ENCODE assay signal across 8 cellular contexts in genomic region chr1:206002833-206003532, GRCh38. TPM values are rescaled to one million over a fixed set of nuclear protein-coding genes. Genes with fewer than 3 reads are reported as not detected.
DNase-seq lines count a peak whose midpoint lies in the region; ATAC-seq, FAIRE-seq and TF ChIP-seq lines count a peak whose summit lies in the region.

RAB7B (minus strand) TSS chr1:206003395; CDS start chr1:205994135, 9,260 bp downstream.

- H3K4me3 ChIP-seq in HFF-Myc (replicated peaks; ENCODE audit: low read depth, low read length) (peak within 1 kb of the TSS; percentile 29), astrocyte (ENCODE audit: insufficient read depth, low read depth, low read length) (peak within 1 kb of the TSS; percentile 50), iPS-15b (ENCODE audit: low read depth, low read length) (no peak within 1 kb of the TSS), smooth muscle cell (peak within 1 kb of the TSS; percentile 38)
- no peak within 1 kb of the TSS for H3K4me3 ChIP-seq in CD8-positive, alpha-beta memory T cell (ENCODE audit: low read length)

- H3F3A ChIP-seq in smooth muscle cell (ENCODE audit: low read depth), result peaks cover 36% of the 10 kb centered on the region

- peak within 1 kb of the TSS; percentile 79 for H3K27ac Mint-ChIP-seq in astrocyte (ENCODE audit: unreplicated experiment)
- H3K27ac Mint-ChIP-seq in CD8-positive, alpha-beta memory T cell, result no peak within 1 kb of the TSS

- H3K36me3 Mint-ChIP-seq in astrocyte (ENCODE audit: low read depth, unreplicated experiment), result no peaks in the 10 kb centered on the region
- H3K36me3 Mint-ChIP-seq in CD8-positive, alpha-beta memory T cell, result no peaks in the 10 kb centered on the region

- peak within 1 kb of the TSS; percentile 96 for H3K27ac ChIP-seq in astrocyte (ENCODE audit: low read depth, low read length)
- peak within 1 kb of the TSS; percentile 97 for H3K27ac ChIP-seq in smooth muscle cell (ENCODE audit: low read depth)
- H3K27ac ChIP-seq in CD8-positive, alpha-beta memory T cell (ENCODE audit: low read depth, low read length), result no peak within 1 kb of the TSS

- no peaks in the 10 kb centered on the region for H3K36me3 ChIP-seq in astrocyte (ENCODE audit: insufficient read depth, low read length)
- H3K36me3 ChIP-seq in iPS-15b (ENCODE audit: control insufficient read depth, insufficient read depth, low read length), result no peaks in the 10 kb centered on the region
- H3K36me3 ChIP-seq in smooth muscle cell (ENCODE audit: low read depth), result no peaks in the 10 kb centered on the region
- H3K36me3 ChIP-seq in CD8-positive, alpha-beta memory T cell (ENCODE audit: insufficient read depth, low read length), result no peaks in the 10 kb centered on the region

- FAIRE-seq in astrocyte (lab: Jason Lieb, UNC), result no peak

- DNase-seq in HFF-Myc (ENCODE audit: extremely low read depth, low read depth), result no peak
- peak; percentile 68 for DNase-seq in astrocyte (ENCODE audit: low read depth)
- DNase-seq in smooth muscle cell (lab: John Stamatoyannopoulos, UW; ENCODE audit: unreplicated experiment), result peak; percentile 39
- no peak for DNase-seq in NCI-H2171 treated with DMSO at 0.1 percent for 48 hours (lab: John Stamatoyannopoulos, UW)
- DNase-seq in CD8-positive, alpha-beta memory T cell, result no peak

- ATAC-seq in HG03159 (IDR thresholded peaks at IDR 0.05; ENCODE audit: unreplicated experiment), result no peak
- no peak for ATAC-seq in GM19324 (IDR thresholded peaks at IDR 0.05; ENCODE audit: low FRiP score, unreplicated experiment)

- H3K4me1 ChIP-seq in astrocyte (ENCODE audit: insufficient read depth, low read length) (peaks cover 36% of the 10 kb centered on the region), iPS-15b (ENCODE audit: control insufficient read depth, insufficient read depth, low read length) (peaks cover 9% of the 10 kb centered on the region), smooth muscle cell (ENCODE audit: low read depth) (peaks cover 34% of the 10 kb centered on the region)
- no peaks in the 10 kb centered on the region for H3K4me1 ChIP-seq in CD8-positive, alpha-beta memory T cell (ENCODE audit: insufficient read depth, low read length)

- peak within 1 kb of the TSS; percentile 76 for H3K4me3 Mint-ChIP-seq in astrocyte (ENCODE audit: unreplicated experiment)
- no peak within 1 kb of the TSS for H3K4me3 Mint-ChIP-seq in CD8-positive, alpha-beta memory T cell

- CTCF ChIA-PET in CD8-positive, alpha-beta memory T cell (lab: Charles Lee), result interaction anchor here (1.0 kb wide), 1 partner anchor 211 kb away, joined by 3 read pairs; no protein-coding TSS in a partner anchor

- H4K20me1 ChIP-seq in astrocyte (ENCODE audit: insufficient read depth, low read length) (no peaks in the 10 kb centered on the region), smooth muscle cell (ENCODE audit: low read depth) (peaks cover 3% of the 10 kb centered on the region)

- H3K79me2 ChIP-seq in astrocyte (ENCODE audit: insufficient read depth, low read length) (peaks cover 17% of the 10 kb centered on the region), smooth muscle cell (ENCODE audit: low read depth) (peaks cover 11% of the 10 kb centered on the region)

- H3K9me3 Mint-ChIP-seq in astrocyte (ENCODE audit: unreplicated experiment), result peaks cover 4% of the 10 kb centered on the region
- no peaks in the 10 kb centered on the region for H3K9me3 Mint-ChIP-seq in CD8-positive, alpha-beta memory T cell

- no peak for TF ChIP-seq CTCF in HFF-Myc (IDR thresholded peaks at IDR 0.05; ENCODE audit: low read depth, low read length, missing control alignments)
- no peak for TF ChIP-seq CTCF in astrocyte (IDR thresholded peaks at IDR 0.05; ENCODE audit: insufficient read depth, low read depth, low read length)
- no peak for TF ChIP-seq CTCF in smooth muscle cell (IDR thresholded peaks at IDR 0.05; ENCODE audit: borderline replicate concordance, insufficient read depth, poor library complexity, severe bottlenecking)

- H2AFZ ChIP-seq in astrocyte (ENCODE audit: low read depth, low read length), result peak within 1 kb of the TSS; percentile 66
- H2AFZ ChIP-seq in smooth muscle cell (ENCODE audit: low read depth), result peak within 1 kb of the TSS; percentile 75

- H3K4me2 ChIP-seq in astrocyte (ENCODE audit: low read length), result peak within 1 kb of the TSS; percentile 85
- peak within 1 kb of the TSS; percentile 87 for H3K4me2 ChIP-seq in smooth muscle cell

- POLR2A ChIA-PET in CD8-positive, alpha-beta memory T cell (lab: Charles Lee), result no interaction called here

- H3K4me1 Mint-ChIP-seq in astrocyte (ENCODE audit: low read depth, unreplicated experiment), result peaks cover 55% of the 10 kb centered on the region
- no peaks in the 10 kb centered on the region for H3K4me1 Mint-ChIP-seq in CD8-positive, alpha-beta memory T cell

- no peaks in the 10 kb centered on the region for H3K27me3 ChIP-seq in astrocyte (ENCODE audit: insufficient read depth, low read length)
- peaks cover 3% of the 10 kb centered on the region for H3K27me3 ChIP-seq in iPS-15b (ENCODE audit: control insufficient read depth, insufficient read depth, low read length)
- no peaks in the 10 kb centered on the region for H3K27me3 ChIP-seq in smooth muscle cell (ENCODE audit: low read depth)
- H3K27me3 ChIP-seq in CD8-positive, alpha-beta memory T cell (ENCODE audit: insufficient read depth, low read length, poor library complexity, severe bottlenecking), result no peaks in the 10 kb centered on the region

- no peaks in the 10 kb centered on the region for H3K9me3 ChIP-seq in astrocyte (ENCODE audit: insufficient read depth, low read depth, low read length)
- peaks cover 2% of the 10 kb centered on the region for H3K9me3 ChIP-seq in iPS-15b (ENCODE audit: control insufficient read depth, insufficient read depth, low read length)
- H3K9me3 ChIP-seq in smooth muscle cell (replicated peaks; ENCODE audit: low read depth), result no peaks in the 10 kb centered on the region
- no peaks in the 10 kb centered on the region for H3K9me3 ChIP-seq in CD8-positive, alpha-beta memory T cell (ENCODE audit: low read length)

- 35% methylated on average over 10 of the region's 10 CpGs for WGBS in smooth muscle cell (ENCODE audit: low lambda C conversion rate)

- H3K27me3 Mint-ChIP-seq in astrocyte (ENCODE audit: low read depth, unreplicated experiment), result peaks cover 4% of the 10 kb centered on the region
- peaks cover 9 to 18% of the 10 kb centered on the region in 2 donors for H3K27me3 Mint-ChIP-seq in CD8-positive, alpha-beta memory T cell

- H3K9ac ChIP-seq in astrocyte (ENCODE audit: low read length), result peak within 1 kb of the TSS; percentile 72
- peak within 1 kb of the TSS; percentile 13 for H3K9ac ChIP-seq in iPS-15b (ENCODE audit: low read depth, low read length)
- H3K9ac ChIP-seq in smooth muscle cell (ENCODE audit: low read depth), result peak within 1 kb of the TSS; percentile 71

RNA-seq across cellular contexts. Expression of gene RAB7B, which starts in this region (rescaled TPM):
- total RNA-seq in astrocyte (6.6 and 8.1 TPM in 2 replicates), smooth muscle cell (8.0 and 13.0 TPM in 2 replicates)
- polyA plus RNA-seq in smooth muscle cell, result 11.5 and 13.6 TPM in 2 replicates
- under 1 TPM; 0.29 to 0.48 TPM for total RNA-seq in CD8-positive, alpha-beta memory T cell
- polyA plus RNA-seq in CD8-positive, alpha-beta memory T cell, result not detected

Comparison
In these comparisons a context has a peak if more than half of its experiments do, and no peak if none do; other contexts are left out.
1. RNA of gene RAB7B (polyA plus RNA-seq): 11.5 to 13.6 TPM in smooth muscle cell; not detected in CD8-positive, alpha-beta memory T cell (single experiment); every median in the first group is over 10 times any median in the second.
2. DNase-seq: peak in astrocyte (single experiment) and smooth muscle cell (single experiment); none in HFF-Myc (single experiment), NCI-H2171 treated with DMSO at 0.1 percent for 48 hours (single experiment) and CD8-positive, alpha-beta memory T cell (0 of 5).
3. H3K4me3 ChIP-seq: peak in HFF-Myc (single experiment), astrocyte (single experiment) and smooth muscle cell (single experiment); none in iPS-15b (single experiment) and CD8-positive, alpha-beta memory T cell (single experiment).
4. H3K9ac ChIP-seq: peak in every context shown above with its lines; median percentile 72 in astrocyte; 71 in smooth muscle cell; 13 in iPS-15b.